In the genomic region with DNA sequence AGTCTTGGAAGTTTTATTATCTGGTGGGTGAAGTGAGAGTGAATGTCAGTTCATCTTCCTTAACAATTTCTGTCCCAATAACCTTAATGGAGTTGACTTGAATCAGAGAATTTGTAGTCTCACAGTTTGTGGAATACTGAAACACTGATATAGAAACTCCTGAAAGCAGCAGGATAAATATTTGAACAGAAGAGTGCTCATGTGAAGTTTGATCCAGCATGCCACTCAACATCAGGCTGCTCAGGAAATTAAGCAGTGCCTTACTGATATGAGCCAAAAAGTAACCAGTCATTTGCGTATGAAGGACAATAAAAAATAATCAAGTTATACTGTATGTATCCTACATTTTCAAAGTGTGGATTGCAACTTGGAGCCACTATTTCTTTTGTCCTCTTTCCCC, we compare ENCODE assay signal across 27 cellular contexts. TPM values are rescaled to one million over a fixed set of nuclear protein-coding genes. Genes with fewer than 3 reads are reported as not detected.
"Had no signal": no experiment of that assay in that cellular context is flagged by ENCODE, and none has a peak within 500 bp of the region (broad histone marks: within the 10 kb centered on the region; RNA-seq: fewer than 3 reads in every experiment).

No MANE protein-coding gene starts in this region.

- ATAC-seq: naive thymus-derived CD8-positive, alpha-beta T cell; pancreas; right cardiac atrium; stimulated activated effector memory CD8-positive, alpha-beta T cell treated with anti-CD3 and anti-CD28 coated beads, Interleukin-12 subunit alpha, Interleukin-12 subunit beta, amount 100 ng/mL, for 72 hours; upper lobe of right lung had no signal

- DNase-seq: hypothalamus; immature natural killer cell; kidney; left colon; left ventricle myocardium inferior; midbrain; naive thymus-derived CD8-positive, alpha-beta T cell; nucleus accumbens; pancreas; posterior cingulate gyrus; retina; right cardiac atrium; sigmoid colon; small intestine; spleen; stimulated activated CD4-positive, alpha-beta T cell treated with anti-CD3 and anti-CD28 coated beads, Interleukin-4, amount 100 ng/mL, for 24 hours; stimulated activated naive CD4-positive, alpha-beta T cell; tibial artery; upper lobe of right lung had no signal

RNA-seq across cellular contexts. Expression of a gene that starts 15.7 kb away (rescaled TPM):
- total RNA-seq: kidney; left colon; left ventricle myocardium inferior; mesenteric fat pad; mucosa of gallbladder; naive thymus-derived CD8-positive, alpha-beta T cell; neural crest cell; osteoblast; pancreas; prostate gland; sigmoid colon; spleen; subcutaneous adipose tissue; thoracic aorta; upper lobe of right lung had no signal
